Comparison of ENCODE assay signal across 1 cellular context in the genomic region with DNA sequence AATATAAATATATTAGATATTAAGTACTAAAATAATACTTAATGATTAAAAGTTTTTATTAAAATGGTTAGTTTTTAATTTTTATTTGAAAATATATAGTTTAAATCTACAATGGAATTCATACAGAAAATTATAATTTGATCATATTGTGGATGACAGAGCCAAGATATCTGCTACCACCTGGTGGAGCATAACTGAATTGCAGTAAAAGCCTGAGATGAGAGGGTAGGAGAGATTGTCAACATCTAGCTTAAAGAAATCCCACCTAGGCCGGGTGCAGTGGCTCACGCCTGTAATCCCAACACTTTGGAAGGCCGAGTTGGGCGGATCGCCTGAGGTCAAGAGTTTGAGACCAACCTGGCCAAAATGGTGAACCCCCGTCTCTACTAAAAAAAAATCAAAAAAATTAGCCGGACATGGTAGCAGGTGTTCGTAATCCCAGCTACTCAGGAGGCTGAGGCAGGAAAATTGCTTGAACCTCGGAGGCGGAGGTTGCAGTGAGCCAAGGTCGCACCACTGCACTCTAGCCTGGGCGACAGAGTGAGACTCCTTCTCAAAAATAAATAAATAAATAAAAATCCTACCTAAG.
TF ChIP-seq lines count a peak whose summit lies in the region.

No MANE protein-coding gene starts in this region.

TF ChIP-seq in GM12878, 131 proteins besides CTCF, POLR2A, EP300 and RAD21:
- TF ChIP-seq ZNF24 (IDR thresholded peaks at IDR 0.05) = no peak
- peak; percentile 65 for TF ChIP-seq SMC3 (IDR thresholded peaks at IDR 0.05; ENCODE audit: borderline replicate concordance, low read length)
- 0 out of 2 replicates have a peak, but pooled peaks have one; percentile 34 for TF ChIP-seq CBX5 (IDR thresholded peaks at IDR 0.05; ENCODE audit: low read depth)
- TF ChIP-seq, protein P1, sequence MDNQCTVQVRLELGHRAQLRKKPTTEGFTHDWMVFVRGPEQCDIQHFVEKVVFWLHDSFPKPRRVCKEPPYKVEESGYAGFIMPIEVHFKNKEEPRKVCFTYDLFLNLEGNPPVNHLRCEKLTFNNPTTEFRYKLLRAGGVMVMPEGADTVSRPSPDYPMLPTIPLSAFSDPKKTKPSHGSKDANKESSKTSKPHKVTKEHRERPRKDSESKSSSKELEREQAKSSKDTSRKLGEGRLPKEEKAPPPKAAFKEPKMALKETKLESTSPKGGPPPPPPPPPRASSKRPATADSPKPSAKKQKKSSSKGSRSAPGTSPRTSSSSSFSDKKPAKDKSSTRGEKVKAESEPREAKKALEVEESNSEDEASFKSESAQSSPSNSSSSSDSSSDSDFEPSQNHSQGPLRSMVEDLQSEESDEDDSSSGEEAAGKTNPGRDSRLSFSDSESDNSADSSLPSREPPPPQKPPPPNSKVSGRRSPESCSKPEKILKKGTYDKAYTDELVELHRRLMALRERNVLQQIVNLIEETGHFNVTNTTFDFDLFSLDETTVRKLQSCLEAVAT (IDR thresholded peaks at IDR 0.05) = no peak
